Comparison of ENCODE assay signal across 14 cellular contexts in the genomic region with DNA sequence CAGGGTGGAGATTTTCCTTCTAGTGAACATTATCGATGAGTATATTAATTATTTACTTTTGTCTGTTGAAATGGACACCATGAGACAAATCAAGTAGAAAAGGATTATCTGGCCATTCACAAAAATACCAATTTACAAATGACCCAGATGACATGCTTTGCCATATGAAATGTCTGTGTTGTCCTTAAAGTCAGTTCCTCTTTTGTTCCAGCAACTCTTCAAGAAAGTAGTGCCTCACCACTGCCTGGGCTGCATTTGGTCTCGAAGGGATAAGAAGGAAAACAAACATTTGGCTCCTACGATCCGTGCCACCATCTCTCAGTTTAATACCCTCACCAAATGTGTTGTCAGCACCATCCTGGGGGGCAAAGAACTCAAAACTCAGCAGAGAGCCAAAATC.
"Had no signal": no experiment of that assay in that cellular context is flagged by ENCODE, and none has a peak within 500 bp of the region (broad histone marks: within the 10 kb centered on the region; RNA-seq: fewer than 3 reads in every experiment).

No MANE protein-coding gene starts in this region.

- H3K27ac ChIP-seq: left ventricle myocardium inferior had no signal

- ATAC-seq: gastroesophageal sphincter; stimulated activated naive CD8-positive, alpha-beta T cell treated with anti-CD3 and anti-CD28 coated beads, Interleukin-15, amount 100 ng/mL, for 72 hours had no signal

- H3K4me3 ChIP-seq: adrenal gland, coronary artery, gastroesophageal sphincter, left ventricle myocardium inferior, sigmoid colon had no signal

- H3K9me3 ChIP-seq: adrenal gland, gastroesophageal sphincter, left ventricle myocardium inferior, sigmoid colon had no signal

- DNase-seq: activated CD4-positive, alpha-beta T cell treated with anti-CD3 and anti-CD28 coated beads for 48 hours; activated naive CD4-positive, alpha-beta T cell treated with anti-CD3 and anti-CD28 coated beads, Interleukin-2, amount 50 U/mL, for 16 hours; adrenal gland; central memory CD4-positive, alpha-beta T cell; effector memory CD4-positive, alpha-beta T cell; left ventricle myocardium inferior; mesendoderm; sigmoid colon; stimulated activated CD4-positive, alpha-beta T cell treated with anti-CD3 and anti-CD28 coated beads, Interleukin-2, amount 100 ng/mL, for 48 hours; stimulated activated naive CD8-positive, alpha-beta T cell treated with anti-CD3 and anti-CD28 coated beads, Interleukin-15, amount 100 ng/mL, for 72 hours had no signal

- FAIRE-seq: keratinocyte, urothelium cell line had no signal

- H3K27me3 ChIP-seq: adrenal gland, gastroesophageal sphincter, sigmoid colon had no signal
